Comparison of ENCODE assay signal across 3 cellular contexts in genomic region chr7:135729230-135729629, GRCh38.
TF ChIP-seq lines count a peak whose summit lies in the region.

No MANE protein-coding gene starts in this region.

TF ChIP-seq in SK-N-SH, 30 proteins besides CTCF, POLR2A, EP300 and RAD21:
- TF ChIP-seq MXI1 (IDR thresholded peaks at IDR 0.05; ENCODE audit: low read depth, low read length) (no peak), TCF12 (IDR thresholded peaks at IDR 0.05) (peak; percentile 14; the same call in 1 of the 2 replicates), FOXM1 (IDR thresholded peaks at IDR 0.05; ENCODE audit: low read depth) (no peak), USF2 (IDR thresholded peaks at IDR 0.05; ENCODE audit: borderline replicate concordance, low read depth, low read length) (no peak), MEF2A (IDR thresholded peaks at IDR 0.05; ENCODE audit: borderline replicate concordance, low read depth) (no peak), RCOR1 (IDR thresholded peaks at IDR 0.05; ENCODE audit: low read length) (no peak), REST (IDR thresholded peaks at IDR 0.05; ENCODE audit: low read depth, low read length) (no peak), NFIC (IDR thresholded peaks at IDR 0.05; ENCODE audit: borderline replicate concordance) (no peak)
TF ChIP-seq in SK-N-SH: peak in this region for 1.

TF ChIP-seq in SK-N-SH treated with all-trans-retinoic acid at 6 μM for 48 hours, 23 proteins besides CTCF, POLR2A, EP300 and RAD21:
- TF ChIP-seq PPARA (CRISPR knock-in tag; IDR thresholded peaks at IDR 0.05; ENCODE audit: borderline replicate concordance) (no peak), ZNF8 (CRISPR knock-in tag; IDR thresholded peaks at IDR 0.05) (no peak), SNAI2 (CRISPR knock-in tag; IDR thresholded peaks at IDR 0.05) (no peak), TCF4 (CRISPR knock-in tag; IDR thresholded peaks at IDR 0.05; ENCODE audit: borderline replicate concordance) (no peak), TSHZ2 (CRISPR knock-in tag; IDR thresholded peaks at IDR 0.05) (no peak), TOX (CRISPR knock-in tag; IDR thresholded peaks at IDR 0.05; ENCODE audit: borderline replicate concordance) (no peak), ZFP3 (CRISPR knock-in tag; IDR thresholded peaks at IDR 0.05) (no peak), ESRRG (CRISPR knock-in tag; IDR thresholded peaks at IDR 0.05) (no peak), ZNF70 (CRISPR knock-in tag; IDR thresholded peaks at IDR 0.05) (no peak), ISL1 (CRISPR knock-in tag; IDR thresholded peaks at IDR 0.05) (no peak), PATZ1 (CRISPR knock-in tag; IDR thresholded peaks at IDR 0.05; ENCODE audit: borderline replicate concordance) (no peak)

TF ChIP-seq in H1, 55 proteins besides CTCF, POLR2A, EP300 and RAD21:
- TF ChIP-seq CTBP2 (IDR thresholded peaks at IDR 0.05; ENCODE audit: borderline replicate concordance, insufficient read depth, insufficient read length, low read length) (no peak), CEBPB (IDR thresholded peaks at IDR 0.05; ENCODE audit: low read depth, low read length) (no peak), GTF2F1 (IDR thresholded peaks at IDR 0.05; ENCODE audit: borderline replicate concordance, low read depth, low read length) (no peak), ASH2L (IDR thresholded peaks at IDR 0.05; ENCODE audit: low read length) (no peak), YY1 (IDR thresholded peaks at IDR 0.05; ENCODE audit: low read depth, low read length) (no peak), GABPA (IDR thresholded peaks at IDR 0.05; ENCODE audit: borderline replicate concordance, insufficient read depth, low read length) (no peak), ATF2 (IDR thresholded peaks at IDR 0.05; ENCODE audit: low read length) (no peak), SP2 (IDR thresholded peaks at IDR 0.05; ENCODE audit: low read length) (no peak), SIX5 (IDR thresholded peaks at IDR 0.05; ENCODE audit: low read depth, low read length) (no peak), SIRT6 (IDR thresholded peaks at IDR 0.05; ENCODE audit: low read length) (no peak), MAX (IDR thresholded peaks at IDR 0.05) (no peak), SP1 (IDR thresholded peaks at IDR 0.05; ENCODE audit: low read depth, low read length) (no peak)
